ENCODE assay signal across 1 cellular context in the genomic region with DNA sequence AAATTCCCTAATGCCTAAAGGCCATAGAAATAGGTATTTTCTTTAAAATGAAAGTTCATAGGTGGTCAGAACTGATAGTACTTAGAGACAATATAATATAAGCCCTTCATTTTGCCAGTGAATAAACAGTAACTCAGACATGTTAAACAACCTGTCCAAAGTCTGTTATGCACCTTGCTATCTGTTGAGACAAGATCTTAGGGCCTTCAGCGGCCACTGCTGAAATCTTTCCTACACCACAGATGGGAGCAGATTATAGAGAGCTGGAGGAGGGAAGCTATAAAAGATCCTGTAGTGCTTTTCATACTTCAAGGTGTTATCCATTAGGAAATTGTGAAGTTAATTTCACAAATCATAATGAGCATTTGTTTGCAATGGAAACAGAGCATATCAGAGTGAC.
TF ChIP-seq lines count a peak whose summit lies in the region.

No MANE protein-coding gene starts in this region.

TF ChIP-seq in HepG2, 621 proteins besides CTCF, POLR2A, EP300 and RAD21 (continued from another document):
- TF ChIP-seq, protein P1, sequence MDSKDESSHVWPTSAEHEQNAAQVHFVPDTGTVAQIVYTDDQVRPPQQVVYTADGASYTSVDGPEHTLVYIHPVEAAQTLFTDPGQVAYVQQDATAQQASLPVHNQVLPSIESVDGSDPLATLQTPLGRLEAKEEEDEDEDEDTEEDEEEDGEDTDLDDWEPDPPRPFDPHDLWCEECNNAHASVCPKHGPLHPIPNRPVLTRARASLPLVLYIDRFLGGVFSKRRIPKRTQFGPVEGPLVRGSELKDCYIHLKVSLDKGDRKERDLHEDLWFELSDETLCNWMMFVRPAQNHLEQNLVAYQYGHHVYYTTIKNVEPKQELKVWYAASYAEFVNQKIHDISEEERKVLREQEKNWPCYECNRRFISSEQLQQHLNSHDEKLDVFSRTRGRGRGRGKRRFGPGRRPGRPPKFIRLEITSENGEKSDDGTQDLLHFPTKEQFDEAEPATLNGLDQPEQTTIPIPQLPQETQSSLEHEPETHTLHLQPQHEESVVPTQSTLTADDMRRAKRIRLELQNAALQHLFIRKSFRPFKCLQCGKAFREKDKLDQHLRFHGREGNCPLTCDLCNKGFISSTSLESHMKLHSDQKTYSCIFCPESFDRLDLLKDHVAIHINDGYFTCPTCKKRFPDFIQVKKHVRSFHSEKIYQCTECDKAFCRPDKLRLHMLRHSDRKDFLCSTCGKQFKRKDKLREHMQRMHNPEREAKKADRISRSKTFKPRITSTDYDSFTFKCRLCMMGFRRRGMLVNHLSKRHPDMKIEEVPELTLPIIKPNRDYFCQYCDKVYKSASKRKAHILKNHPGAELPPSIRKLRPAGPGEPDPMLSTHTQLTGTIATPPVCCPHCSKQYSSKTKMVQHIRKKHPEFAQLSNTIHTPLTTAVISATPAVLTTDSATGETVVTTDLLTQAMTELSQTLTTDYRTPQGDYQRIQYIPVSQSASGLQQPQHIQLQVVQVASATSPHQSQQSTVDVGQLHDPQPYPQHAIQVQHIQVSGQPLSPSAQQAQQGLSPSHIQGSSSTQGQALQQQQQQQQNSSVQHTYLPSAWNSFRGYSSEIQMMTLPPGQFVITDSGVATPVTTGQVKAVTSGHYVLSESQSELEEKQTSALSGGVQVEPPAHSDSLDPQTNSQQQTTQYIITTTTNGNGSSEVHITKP (CRISPR knock-in tag; IDR thresholded peaks at IDR 0.05; ENCODE audit: low read depth) = no peak
- TF ChIP-seq ZNF556 (CRISPR knock-in tag; IDR thresholded peaks at IDR 0.05; ENCODE audit: borderline replicate concordance) (no peak), ZBTB8A (CRISPR knock-in tag; IDR thresholded peaks at IDR 0.05; ENCODE audit: borderline replicate concordance, low read depth) (no peak), MAZ (IDR thresholded peaks at IDR 0.05; ENCODE audit: borderline replicate concordance, low read depth, low read length) (no peak), MAZ (CRISPR knock-in tag; IDR thresholded peaks at IDR 0.05; ENCODE audit: low read depth) (no peak), NR3C1 (CRISPR knock-in tag; IDR thresholded peaks at IDR 0.05) (no peak), ZNF451 (CRISPR knock-in tag; IDR thresholded peaks at IDR 0.05) (no peak), ZNF24 (IDR thresholded peaks at IDR 0.05) (no peak), RARA (CRISPR knock-in tag; IDR thresholded peaks at IDR 0.05) (no peak)
- TF ChIP-seq, protein P2, sequence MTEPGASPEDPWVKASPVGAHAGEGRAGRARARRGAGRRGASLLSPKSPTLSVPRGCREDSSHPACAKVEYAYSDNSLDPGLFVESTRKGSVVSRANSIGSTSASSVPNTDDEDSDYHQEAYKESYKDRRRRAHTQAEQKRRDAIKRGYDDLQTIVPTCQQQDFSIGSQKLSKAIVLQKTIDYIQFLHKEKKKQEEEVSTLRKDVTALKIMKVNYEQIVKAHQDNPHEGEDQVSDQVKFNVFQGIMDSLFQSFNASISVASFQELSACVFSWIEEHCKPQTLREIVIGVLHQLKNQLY (CRISPR knock-in tag; IDR thresholded peaks at IDR 0.05) = no peak
- TF ChIP-seq, protein P3, sequence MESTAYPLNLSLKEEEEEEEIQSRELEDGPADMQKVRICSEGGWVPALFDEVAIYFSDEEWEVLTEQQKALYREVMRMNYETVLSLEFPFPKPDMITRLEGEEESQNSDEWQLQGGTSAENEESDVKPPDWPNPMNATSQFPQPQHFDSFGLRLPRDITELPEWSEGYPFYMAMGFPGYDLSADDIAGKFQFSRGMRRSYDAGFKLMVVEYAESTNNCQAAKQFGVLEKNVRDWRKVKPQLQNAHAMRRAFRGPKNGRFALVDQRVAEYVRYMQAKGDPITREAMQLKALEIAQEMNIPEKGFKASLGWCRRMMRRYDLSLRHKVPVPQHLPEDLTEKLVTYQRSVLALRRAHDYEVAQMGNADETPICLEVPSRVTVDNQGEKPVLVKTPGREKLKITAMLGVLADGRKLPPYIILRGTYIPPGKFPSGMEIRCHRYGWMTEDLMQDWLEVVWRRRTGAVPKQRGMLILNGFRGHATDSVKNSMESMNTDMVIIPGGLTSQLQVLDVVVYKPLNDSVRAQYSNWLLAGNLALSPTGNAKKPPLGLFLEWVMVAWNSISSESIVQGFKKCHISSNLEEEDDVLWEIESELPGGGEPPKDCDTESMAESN (CRISPR knock-in tag; conservative IDR thresholded peaks at IDR 0.05) = no peak
- TF ChIP-seq, protein P4, sequence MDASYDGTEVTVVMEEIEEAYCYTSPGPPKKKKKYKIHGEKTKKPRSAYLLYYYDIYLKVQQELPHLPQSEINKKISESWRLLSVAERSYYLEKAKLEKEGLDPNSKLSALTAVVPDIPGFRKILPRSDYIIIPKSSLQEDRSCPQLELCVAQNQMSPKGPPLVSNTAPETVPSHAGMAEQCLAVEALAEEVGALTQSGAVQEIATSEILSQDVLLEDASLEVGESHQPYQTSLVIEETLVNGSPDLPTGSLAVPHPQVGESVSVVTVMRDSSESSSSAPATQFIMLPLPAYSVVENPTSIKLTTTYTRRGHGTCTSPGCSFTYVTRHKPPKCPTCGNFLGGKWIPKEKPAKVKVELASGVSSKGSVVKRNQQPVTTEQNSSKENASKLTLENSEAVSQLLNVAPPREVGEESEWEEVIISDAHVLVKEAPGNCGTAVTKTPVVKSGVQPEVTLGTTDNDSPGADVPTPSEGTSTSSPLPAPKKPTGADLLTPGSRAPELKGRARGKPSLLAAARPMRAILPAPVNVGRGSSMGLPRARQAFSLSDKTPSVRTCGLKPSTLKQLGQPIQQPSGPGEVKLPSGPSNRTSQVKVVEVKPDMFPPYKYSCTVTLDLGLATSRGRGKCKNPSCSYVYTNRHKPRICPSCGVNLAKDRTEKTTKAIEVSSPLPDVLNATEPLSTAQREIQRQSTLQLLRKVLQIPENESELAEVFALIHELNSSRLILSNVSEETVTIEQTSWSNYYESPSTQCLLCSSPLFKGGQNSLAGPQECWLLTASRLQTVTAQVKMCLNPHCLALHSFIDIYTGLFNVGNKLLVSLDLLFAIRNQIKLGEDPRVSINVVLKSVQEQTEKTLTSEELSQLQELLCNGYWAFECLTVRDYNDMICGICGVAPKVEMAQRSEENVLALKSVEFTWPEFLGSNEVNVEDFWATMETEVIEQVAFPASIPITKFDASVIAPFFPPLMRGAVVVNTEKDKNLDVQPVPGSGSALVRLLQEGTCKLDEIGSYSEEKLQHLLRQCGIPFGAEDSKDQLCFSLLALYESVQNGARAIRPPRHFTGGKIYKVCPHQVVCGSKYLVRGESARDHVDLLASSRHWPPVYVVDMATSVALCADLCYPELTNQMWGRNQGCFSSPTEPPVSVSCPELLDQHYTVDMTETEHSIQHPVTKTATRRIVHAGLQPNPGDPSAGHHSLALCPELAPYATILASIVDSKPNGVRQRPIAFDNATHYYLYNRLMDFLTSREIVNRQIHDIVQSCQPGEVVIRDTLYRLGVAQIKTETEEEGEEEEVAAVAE (CRISPR knock-in tag; IDR thresholded peaks at IDR 0.05; ENCODE audit: borderline replicate concordance) = no peak
